ENCODE assay signal across 8 cellular contexts in genomic region chr12:48936379-48936979, GRCh38. TPM values are rescaled to one million over a fixed set of nuclear protein-coding genes. Genes with fewer than 3 reads are reported as not detected.
DNase-seq lines count a peak whose midpoint lies in the region; ATAC-seq and TF ChIP-seq lines count a peak whose summit lies in the region.

No MANE protein-coding gene starts in this region.

- H3K4me3 ChIP-seq in AG04449 (ENCODE audit: low read depth, low read length): no peak overlapping the region

- CTCF ChIA-PET in AG04449 (lab: Yijun Ruan, JAX): interaction anchor here (0.6 to 30.6 kb wide), 28 partner anchors 5 to 121 kb away, joined by 3 to 502 read pairs (median 6); partner anchors contain the start of genes ARF3, DDX23, FKBP11 and RND1

- POLR2A ChIA-PET in AG04449 (lab: Yijun Ruan, JAX): no interaction called here

- no peak for ATAC-seq in GM18520 (IDR thresholded peaks at IDR 0.05; ENCODE audit: unreplicated experiment)

- in situ Hi-C loops in GM13977 (cut with MboI; ENCODE audit: low pct_unique_long_range_greater_than_20kb, low sequenced_read_pairs, unreplicated experiment): no loop called here

- TF ChIP-seq CTCF in AG04449 (IDR thresholded peaks at IDR 0.05; ENCODE audit: insufficient read depth, low read length, missing control alignments) (peak; percentile 78), GM13977 (IDR thresholded peaks at IDR 0.05; ENCODE audit: extremely low read depth, insufficient read depth, missing control alignments) (peak; percentile 89)

- DNase-seq in AG04449 (ENCODE audit: low read depth, low spot score) (no peak), GM13977 (ENCODE audit: low spot score) (peak; percentile 82), NCI-H748 (lab: John Stamatoyannopoulos, UW; ENCODE audit: unreplicated experiment) (peak; percentile 57), dermis blood vessel endothelial cell (peak; percentile 86), lung microvascular endothelial cell (ENCODE audit: low read depth in 2 of 2) (peak; percentile 77 to 79)
- peak; percentile 79 to 82 for DNase-seq in activated CD4-positive, alpha-beta T cell treated with anti-CD3 and anti-CD28 coated beads, Interleukin-2, amount 50 U/mL, for 4 hours
- DNase-seq in stimulated activated CD8-positive, alpha-beta memory T cell treated with anti-CD3 and anti-CD28 coated beads, Interleukin-15, amount 100 ng/mL, for 1 hour (ENCODE audit: low read depth): peak; percentile 77

RNA-seq across cellular contexts. Expression of gene FKBP11, which starts 11.2 kb away (rescaled TPM):
- 11.6 and 16.4 TPM in 2 replicates for total RNA-seq in dermis blood vessel endothelial cell
- 9.6 and 9.7 TPM in 2 replicates for total RNA-seq in lung microvascular endothelial cell

RNA-seq across cellular contexts. Expression of gene ARF3, which starts 20.8 kb away (rescaled TPM):
- total RNA-seq in dermis blood vessel endothelial cell (46.1 and 61.5 TPM in 2 replicates), lung microvascular endothelial cell (36.3 and 39.7 TPM in 2 replicates)

RNA-seq across cellular contexts. Expression of gene WNT10B, which starts 35.1 kb away (rescaled TPM):
- total RNA-seq in dermis blood vessel endothelial cell (0.05 TPM in 1 of 2 replicates, not detected in the other), lung microvascular endothelial cell (under 0.01 and 0.22 TPM in 2 replicates)

RNA-seq across cellular contexts. Expression of gene WNT1, which starts 41.6 kb away (rescaled TPM):
- total RNA-seq in dermis blood vessel endothelial cell (not detected in 2 replicates), lung microvascular endothelial cell (not detected in 2 replicates)
